8 cellular contexts compared by ENCODE assay signal in the genomic region with DNA sequence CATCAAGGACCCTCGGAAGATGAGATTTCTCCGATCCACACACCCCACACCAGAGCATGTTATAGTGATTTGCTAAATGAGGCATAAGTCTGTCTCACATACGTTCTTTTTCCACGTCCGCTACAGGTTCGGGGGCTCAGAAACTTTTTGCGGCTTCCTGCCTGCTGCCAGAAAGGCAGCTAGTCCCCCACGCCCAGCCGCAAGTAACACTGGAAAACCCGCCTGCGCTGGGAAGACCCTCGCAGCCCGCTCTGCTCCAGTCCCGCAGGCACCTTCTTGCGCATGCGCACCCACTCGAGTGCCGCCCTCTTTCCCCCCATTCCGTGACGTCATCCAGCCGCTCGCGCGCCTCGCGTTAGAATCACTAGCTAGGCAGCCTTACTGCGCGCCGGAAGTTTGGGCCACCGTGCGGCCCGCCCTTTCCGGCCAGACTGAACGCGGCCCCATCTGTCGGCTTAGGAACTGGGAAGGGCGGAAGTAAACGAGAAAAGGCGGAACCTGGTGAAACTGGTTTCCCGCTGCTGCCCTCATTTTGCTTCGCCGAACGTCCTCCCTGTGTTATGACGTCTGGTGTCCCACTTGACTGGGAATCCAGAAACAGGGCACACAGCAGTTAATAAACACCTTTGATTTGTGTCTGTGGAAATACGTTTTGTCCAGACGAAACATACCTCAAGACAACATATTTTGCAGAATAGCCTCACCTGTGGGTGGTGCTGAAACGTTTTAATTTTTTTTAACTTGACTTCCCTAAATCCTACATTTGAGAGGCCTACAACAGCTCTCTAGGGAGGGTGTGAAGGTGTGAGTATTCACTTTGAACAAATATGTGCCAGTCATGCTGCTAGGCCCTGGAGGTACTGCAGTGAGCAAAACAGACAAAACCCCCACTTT. TPM values are rescaled to one million over a fixed set of nuclear protein-coding genes. Genes with fewer than 3 reads are reported as not detected.
DNase-seq lines count a peak whose midpoint lies in the region; ATAC-seq, FAIRE-seq and TF ChIP-seq lines count a peak whose summit lies in the region.

A gene (minus strand): TSS at position 284 of the 894 bp plus-strand sequence. CDS start 925 bp downstream, outside the sequence.

- CTCF ChIA-PET in endothelial cell of umbilical vein (lab: Charles Lee) = interaction anchor here (0.7 to 1.2 kb wide), 10 partner anchors 10 to 215 kb away, joined by 3 to 5 read pairs (median 3); a partner anchor contains a TSS

- H3K4me3 Mint-ChIP-seq in mesothelial cell of epicardium = peak within 1 kb of the TSS; percentile 90

- no peaks in the 10 kb centered on the region for H3F3A ChIP-seq in OCI-LY1 (ENCODE audit: insufficient read depth, low read length)

- peaks cover 28% of the 10 kb centered on the region for H3K36me3 Mint-ChIP-seq in mesothelial cell of epicardium

- peaks cover 25% of the 10 kb centered on the region for H3K4me1 Mint-ChIP-seq in mesothelial cell of epicardium

- peaks cover 15% of the 10 kb centered on the region for H3K4me1 ChIP-seq in OCI-LY1 (ENCODE audit: insufficient read depth, low read length, severe bottlenecking)
- peaks cover 10% of the 10 kb centered on the region for H3K4me1 ChIP-seq in endothelial cell of umbilical vein (ENCODE audit: control insufficient read depth, extremely low read depth, insufficient read depth, low read length)

- POLR2A ChIA-PET in endothelial cell of umbilical vein (lab: Charles Lee) = interaction anchor here (1.0 to 1.4 kb wide), 4 partner anchors 10 to 55 kb away, joined by 4 to 9 read pairs (median 4); no protein-coding TSS in a partner anchor

- peak; percentile 99 for FAIRE-seq in endothelial cell of umbilical vein (lab: Jason Lieb, UNC)

- H3K9ac ChIP-seq in OCI-LY1 (ENCODE audit: low read length) (peak within 1 kb of the TSS; percentile 97), endothelial cell of umbilical vein (replicated peaks; ENCODE audit: extremely low read depth, insufficient read depth, low read length) (peak within 1 kb of the TSS; percentile 95)

- TF ChIP-seq CTCF in OCI-LY1 (IDR thresholded peaks at IDR 0.05; ENCODE audit: low read length) = no peak
- TF ChIP-seq CTCF in endothelial cell of umbilical vein (IDR thresholded peaks at IDR 0.05; ENCODE audit: extremely low read depth in 1 of 2, insufficient read depth in 1 of 2, low read depth in 1 of 2, low read length in 2 of 2) = no peak
- no peak for TF ChIP-seq CTCF in mesothelial cell of epicardium (IDR thresholded peaks at IDR 0.05; ENCODE audit: unreplicated experiment)

- H2AFZ ChIP-seq in OCI-LY1 (ENCODE audit: low read length) (peak within 1 kb of the TSS; percentile 22), endothelial cell of umbilical vein (ENCODE audit: low read depth, low read length) (peak within 1 kb of the TSS; percentile 83)

- H3K27me3 ChIP-seq in OCI-LY1 (ENCODE audit: insufficient read depth, low read length) (no peaks in the 10 kb centered on the region), endothelial cell of umbilical vein (ENCODE audit: control insufficient read depth in 2 of 2, insufficient read depth in 2 of 2, low read length in 2 of 2) (no peaks in the 10 kb centered on the region)

- dilution Hi-C loops in endothelial cell of umbilical vein (cut with MboI; ENCODE audit: extremely low pct_ligation_motif_present, low sequenced_read_pairs) = no loop called here

- DNase-seq in DMS 273 (lab: John Stamatoyannopoulos, UW; ENCODE audit: unreplicated experiment) (peak; percentile 100), HuH-7 (ENCODE audit: low spot score) (peak; percentile 89), activated T-cell treated with anti-CD3 and anti-CD28 coated beads for 1 hour (ENCODE audit: low read depth) (peak; percentile 100), endothelial cell of umbilical vein (ENCODE audit: low read depth, low spot score) (peak; percentile 99), mesothelial cell of epicardium (ENCODE audit: low spot score in 2 of 2, unreplicated experiment in 2 of 2) (peak; percentile 99 to 100)
- peak; percentile 99 to 100 for DNase-seq in stimulated activated CD8-positive, alpha-beta memory T cell treated with anti-CD3 and anti-CD28 coated beads, Interleukin-15, amount 100 ng/mL, for 4 hours (ENCODE audit: low read depth in 2 of 2)

- peak; percentile 99 for ATAC-seq in GM21526 (IDR thresholded peaks at IDR 0.05; ENCODE audit: low FRiP score, unreplicated experiment)

- H3K4me3 ChIP-seq in OCI-LY1 (ENCODE audit: low read depth, low read length, poor library complexity, severe bottlenecking) = peak within 1 kb of the TSS; percentile 96
- peak within 1 kb of the TSS; percentile 62 to 90 (median 75) for H3K4me3 ChIP-seq in endothelial cell of umbilical vein (replicated peaks in 1 of 3; ENCODE audit: insufficient read depth in 1 of 3, low read depth in 1 of 3, low read length in 3 of 3)

- H3K9me2 ChIP-seq in OCI-LY1 (ENCODE audit: low read depth, low read length) = no peaks in the 10 kb centered on the region

- H3K27ac ChIP-seq in OCI-LY1 (ENCODE audit: low read depth, low read length, poor library complexity, severe bottlenecking) = peak within 1 kb of the TSS; percentile 56
- peak within 1 kb of the TSS; percentile 74 for H3K27ac ChIP-seq in endothelial cell of umbilical vein (ENCODE audit: insufficient read depth, low read depth, low read length)

- no peaks in the 10 kb centered on the region for H4K20me1 ChIP-seq in OCI-LY1 (ENCODE audit: insufficient read depth, low read length)
- no peaks in the 10 kb centered on the region for H4K20me1 ChIP-seq in endothelial cell of umbilical vein (replicated peaks; ENCODE audit: control insufficient read depth, extremely low read depth, insufficient read depth, low read length)

- no peaks in the 10 kb centered on the region for H3K9me3 Mint-ChIP-seq in mesothelial cell of epicardium

- H3K79me2 ChIP-seq in OCI-LY1 (ENCODE audit: insufficient read depth, low read length) (no peaks in the 10 kb centered on the region), endothelial cell of umbilical vein (ENCODE audit: control insufficient read depth, insufficient read depth, low read length) (no peaks in the 10 kb centered on the region)

- peak; percentile 97 for TF ChIP-seq POLR2A in endothelial cell of umbilical vein (IDR thresholded peaks at IDR 0.05; ENCODE audit: low read depth, low read length)

- H3K27ac Mint-ChIP-seq in mesothelial cell of epicardium = peak within 1 kb of the TSS; percentile 98

- intact Hi-C loops in endothelial cell of umbilical vein (cut with micrococcal nuclease) = loop anchor here (1.0 kb wide), 5 partner anchors 15 to 43 kb away; a partner anchor contains a TSS

- BruUV-seq in endothelial cell of umbilical vein (replicated peaks; lab: Mats Ljungman, UMichigan) = TSS peak; percentile 97

- H3K4me2 ChIP-seq in OCI-LY1 (ENCODE audit: low read length) = peak within 1 kb of the TSS; percentile 90
- H3K4me2 ChIP-seq in endothelial cell of umbilical vein (ENCODE audit: insufficient read depth, low read length) = peak within 1 kb of the TSS; percentile 96

- peaks cover 14% of the 10 kb centered on the region for H3K27me3 Mint-ChIP-seq in mesothelial cell of epicardium (ENCODE audit: low read depth)

- H3K9me3 ChIP-seq in OCI-LY1 (ENCODE audit: low read length) = peaks cover 3% of the 10 kb centered on the region; the same call in 1 of the 2 replicates
- H3K9me3 ChIP-seq in endothelial cell of umbilical vein (replicated peaks; ENCODE audit: control insufficient read depth, insufficient read depth, low read length) = no peaks in the 10 kb centered on the region

- H3K36me3 ChIP-seq in OCI-LY1 (ENCODE audit: insufficient read depth, low read length) (peaks cover 24% of the 10 kb centered on the region), endothelial cell of umbilical vein (ENCODE audit: control insufficient read depth in 2 of 2, extremely low read depth in 1 of 2, insufficient read depth in 2 of 2, low read length in 2 of 2) (peaks cover 0 to 10% of the 10 kb centered on the region in 2 experiments)

- no peaks in the 10 kb centered on the region for H3K9me1 ChIP-seq in endothelial cell of umbilical vein (replicated peaks; ENCODE audit: control insufficient read depth, extremely low read depth, insufficient read depth, low read length)

TF ChIP-seq in endothelial cell of umbilical vein, 7 proteins besides CTCF, POLR2A, EP300 and RAD21:
- TF ChIP-seq POLR2AphosphoS5 (IDR thresholded peaks at IDR 0.05; ENCODE audit: insufficient read depth, low read depth, low read length) = peak; percentile 98
- TF ChIP-seq GATA2 (IDR thresholded peaks at IDR 0.05; ENCODE audit: insufficient read depth, insufficient read length, low read depth, low read length) = no peak
- no peak for TF ChIP-seq MYC (IDR thresholded peaks at IDR 0.05; ENCODE audit: low read depth, low read length)
- peak; percentile 75 for TF ChIP-seq JUN (IDR thresholded peaks at IDR 0.05; ENCODE audit: borderline replicate concordance, insufficient read depth, insufficient read length, low read depth)
- TF ChIP-seq, protein P1, sequence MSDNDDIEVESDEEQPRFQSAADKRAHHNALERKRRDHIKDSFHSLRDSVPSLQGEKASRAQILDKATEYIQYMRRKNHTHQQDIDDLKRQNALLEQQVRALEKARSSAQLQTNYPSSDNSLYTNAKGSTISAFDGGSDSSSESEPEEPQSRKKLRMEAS (IDR thresholded peaks at IDR 0.05; ENCODE audit: insufficient read depth, insufficient read length) = peak; percentile 8
- no peak for TF ChIP-seq FOS (IDR thresholded peaks at IDR 0.05; ENCODE audit: borderline replicate concordance, insufficient read depth, low read length)
- no peak for TF ChIP-seq EZH2 (IDR thresholded peaks at IDR 0.05; ENCODE audit: borderline replicate concordance, low read depth, low read length, severe bottlenecking)

RNA-seq across cellular contexts. Expression of the gene that starts here (rescaled TPM):
- total RNA-seq in endothelial cell of umbilical vein = 2.3 and 3.0 TPM in 2 replicates
- 2.4 TPM in 2 replicates for polyA plus RNA-seq in endothelial cell of umbilical vein
- polyA plus RNA-seq in endothelial cell of umbilical vein (2011; cell fraction: cytosol; rRNA removed) = 1.1 and 1.7 TPM in 2 replicates
- 12.1 and 12.6 TPM in 2 replicates for polyA plus RNA-seq in endothelial cell of umbilical vein (2011; cell fraction: nucleus; rRNA removed)
- 1.2 and 1.3 TPM in 2 replicates for polyA plus RNA-seq in endothelial cell of umbilical vein (2012)
- 7.8 and 11.1 TPM in 2 replicates for polyA minus RNA-seq in endothelial cell of umbilical vein
- polyA minus RNA-seq in endothelial cell of umbilical vein (2011; cell fraction: cytosol; rRNA and poly(A)+ RNA removed) = 1.1 TPM
- polyA minus RNA-seq in endothelial cell of umbilical vein (2011; cell fraction: nucleus; rRNA and poly(A)+ RNA removed) = 24.5 and 31.8 TPM in 2 replicates
- 3.5 to 3.8 TPM (median 3.5 TPM) in 3 replicates for total RNA-seq in mesothelial cell of epicardium

Comparison
In these comparisons a context has a peak if more than half of its experiments do, and no peak if none do; other contexts are left out.
1. Peak in every context shown above with its lines: DNase-seq, ATAC-seq, H3K4me3 ChIP-seq and H3K27ac ChIP-seq.